Comparison of ENCODE assay signal across 35 cellular contexts in the genomic region with DNA sequence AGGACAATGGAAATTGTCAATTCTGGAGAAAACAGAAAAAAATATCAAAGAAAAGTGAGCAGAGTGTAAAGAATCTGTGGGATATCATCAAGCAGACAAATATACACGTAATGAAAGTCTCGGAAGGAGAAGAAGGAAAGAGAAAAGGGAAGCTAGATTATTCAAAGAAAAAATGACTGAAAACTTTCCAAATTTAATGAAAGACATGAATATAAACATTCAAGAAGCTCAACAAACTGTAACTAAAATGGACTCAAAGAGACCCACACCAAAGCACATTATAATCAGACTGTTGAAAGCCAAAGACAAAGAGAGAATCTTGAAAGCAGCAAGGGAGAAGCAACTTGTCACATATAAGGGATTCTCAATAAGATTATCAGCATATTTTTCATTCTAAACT. TPM values are rescaled to one million over a fixed set of nuclear protein-coding genes. Genes with fewer than 3 reads are reported as not detected.
DNase-seq lines count a peak whose midpoint lies in the region; FAIRE-seq and TF ChIP-seq lines count a peak whose summit lies in the region.
"Had no signal": no experiment of that assay in that cellular context is flagged by ENCODE, and none has a peak within 500 bp of the region (broad histone marks: within the 10 kb centered on the region; RNA-seq: fewer than 3 reads in every experiment).

No MANE protein-coding gene starts in this region.

- no peaks in the 10 kb centered on the region for H3K4me1 Mint-ChIP-seq in Calu3 (ENCODE audit: low read depth, unreplicated experiment)
- H3K4me1 Mint-ChIP-seq: CD14-positive monocyte; CD4-positive, alpha-beta memory T cell; CD4-positive, CD25-positive, alpha-beta regulatory T cell; CD8-positive, alpha-beta memory T cell had no signal

- H3K4me1 ChIP-seq in HEK293 (ENCODE audit: control insufficient read depth, insufficient read depth, low read length) = no peaks in the 10 kb centered on the region
- peaks cover 99% of the 10 kb centered on the region for H3K4me1 ChIP-seq in OCI-LY3 (ENCODE audit: low read length)
- H3K4me1 ChIP-seq in ascending aorta = no peaks in the 10 kb centered on the region
- H3K4me1 ChIP-seq: A549, BE2C, BLaER1, Caco-2 had no signal

- H3K9me3 Mint-ChIP-seq in Calu3 (ENCODE audit: low read depth, unreplicated experiment) = no peaks in the 10 kb centered on the region

- H4K20me1 ChIP-seq in OCI-LY3 (ENCODE audit: insufficient read depth, low read length) = peaks cover 71% of the 10 kb centered on the region
- H4K20me1 ChIP-seq: BLaER1; BLaER1 treated with 17β-estradiol and CSF1 and Interleukin-3, amounts not matched to agents 10 nM and 100 nM had no signal

- peak overlapping the region; percentile 84 for H3K4me2 ChIP-seq in OCI-LY3 (ENCODE audit: low read length)
- H3K4me2 ChIP-seq: A549; BLaER1; BLaER1 treated with 17β-estradiol and CSF1 and Interleukin-3, amounts not matched to agents 10 nM and 100 nM had no signal

- no peak overlapping the region for H2AFZ ChIP-seq in OCI-LY3 (ENCODE audit: low read depth, low read length)

- H3K27me3 ChIP-seq in OCI-LY3 (ENCODE audit: low read depth, low read length) (no peaks in the 10 kb centered on the region), ascending aorta (no peaks in the 10 kb centered on the region)
- H3K27me3 ChIP-seq: BE2C; BLaER1; BLaER1 treated with 17β-estradiol and CSF1 and Interleukin-3, amounts not matched to agents 10 nM and 100 nM had no signal

- TF ChIP-seq CTCF in HEK293 (tag by site-specific recombination; IDR thresholded peaks at IDR 0.05) (no peak), OCI-LY3 (IDR thresholded peaks at IDR 0.05; ENCODE audit: low read depth, low read length) (no peak), Calu3 (IDR thresholded peaks at IDR 0.05; ENCODE audit: unreplicated experiment) (no peak), ascending aorta (IDR thresholded peaks at IDR 0.05) (no peak)

- H3K79me2 ChIP-seq in OCI-LY3 (ENCODE audit: low read length) = peaks cover 100% of the 10 kb centered on the region

- FAIRE-seq in GM18507 (lab: Jason Lieb, UNC) = peak; percentile 53
- FAIRE-seq: A204.1, A549, D721Med had no signal

- CTCF ChIA-PET in HEK293 (lab: Yijun Ruan, JAX) (interaction anchor here (0.6 kb wide), 2 partner anchors 908 to 934 kb away, joined by 4 to 5 read pairs; no protein-coding TSS in a partner anchor), Calu3 (lab: Charles Lee) (interaction anchor here (0.7 kb wide), 1 partner anchor 1651 kb away, joined by 3 read pairs; no protein-coding TSS in a partner anchor)

- no peak for DNase-seq in GM18507 (ENCODE audit: extremely low spot score, insufficient read length, low read depth)
- no peak for DNase-seq in Calu3
- DNase-seq in NCI-H2227 treated with DMSO at 0.1 percent for 48 hours (lab: John Stamatoyannopoulos, UW) = no peak
- DNase-seq in ascending aorta (ENCODE audit: low spot score in 2 of 2) = no peak
- DNase-seq: 8988T; ACHN; AML-193; BE2C; C1 segment of cervical spinal cord; Caco-2; CD4-positive, alpha-beta memory T cell; CD4-positive, alpha-beta T cell; CD4-positive, CD25-positive, alpha-beta regulatory T cell; CD8-positive, alpha-beta memory T cell; CD8-positive, alpha-beta T cell; COR-L47; DMS 273 treated with DMSO at 0.1 percent for 48 hours; DMS153; DMS53; DMS79; DMS79 treated with DMSO at 0.1 percent for 48 hours; DND-41; EL had no signal

- H3K4me3 ChIP-seq in HEK293 (ENCODE audit: low read depth, low read length) (no peak overlapping the region), OCI-LY3 (ENCODE audit: low read length) (peak overlapping the region; percentile 67), ascending aorta (no peak overlapping the region)
- H3K4me3 ChIP-seq: A549; BLaER1; BLaER1 treated with 17β-estradiol and CSF1 and Interleukin-3, amounts not matched to agents 10 nM and 100 nM had no signal

- H3K9ac ChIP-seq in OCI-LY3 (ENCODE audit: low read length) = peak overlapping the region; percentile 43; the same call in 1 of the 2 replicates
- H3K9ac ChIP-seq: BLaER1; BLaER1 treated with 17β-estradiol and CSF1 and Interleukin-3, amounts not matched to agents 10 nM and 100 nM had no signal

- H3K9me3 ChIP-seq in HEK293 (ENCODE audit: control insufficient read depth, insufficient read depth, low read depth, low read length) (no peaks in the 10 kb centered on the region), OCI-LY3 (ENCODE audit: insufficient read depth, low read length) (no peaks in the 10 kb centered on the region), ascending aorta (peaks cover 0 to 14% of the 10 kb centered on the region in 2 donors)
- H3K9me3 ChIP-seq: A549, BE2C had no signal

- H3K27ac Mint-ChIP-seq in Calu3 (ENCODE audit: unreplicated experiment) = no peak overlapping the region
- H3K27ac Mint-ChIP-seq: B cell; CD14-positive monocyte; CD4-positive, alpha-beta memory T cell; CD4-positive, alpha-beta T cell; CD4-positive, CD25-positive, alpha-beta regulatory T cell; CD8-positive, alpha-beta memory T cell; CD8-positive, alpha-beta T cell had no signal

- no peaks in the 10 kb centered on the region for H3K36me3 Mint-ChIP-seq in Calu3 (ENCODE audit: insufficient read depth, unreplicated experiment)
- H3K36me3 Mint-ChIP-seq: CD14-positive monocyte; CD4-positive, alpha-beta memory T cell; CD4-positive, CD25-positive, alpha-beta regulatory T cell; CD8-positive, alpha-beta memory T cell; CD8-positive, alpha-beta T cell had no signal

- no peaks in the 10 kb centered on the region for H3K36me3 ChIP-seq in HEK293 (ENCODE audit: control insufficient read depth in 2 of 2, insufficient read depth in 1 of 2, low read length in 2 of 2)
- H3K36me3 ChIP-seq in OCI-LY3 (replicated peaks; ENCODE audit: low read depth, low read length) = peaks cover 80% of the 10 kb centered on the region
- no peaks in the 10 kb centered on the region for H3K36me3 ChIP-seq in ascending aorta
- H3K36me3 ChIP-seq: BE2C; BLaER1; BLaER1 treated with 17β-estradiol and CSF1 and Interleukin-3, amounts not matched to agents 10 nM and 100 nM had no signal

- intact Hi-C loops in Calu3 (cut with micrococcal nuclease; ENCODE audit: unreplicated experiment) (no loop called here), ascending aorta (cut with DNase I) (no loop called here)

- POLR2A ChIA-PET in HEK293 (lab: Yijun Ruan, JAX) = no interaction called here

- H3K4me3 Mint-ChIP-seq in Calu3 (ENCODE audit: low read depth, unreplicated experiment) = no peak overlapping the region
- H3K4me3 Mint-ChIP-seq: B cell; CD14-positive monocyte; CD4-positive, alpha-beta memory T cell; CD4-positive, alpha-beta T cell; CD4-positive, CD25-positive, alpha-beta regulatory T cell; CD8-positive, alpha-beta memory T cell; CD8-positive, alpha-beta T cell had no signal

- no peaks in the 10 kb centered on the region for H3K27me3 Mint-ChIP-seq in Calu3 (ENCODE audit: unreplicated experiment)
- H3K27me3 Mint-ChIP-seq: B cell; CD4-positive, alpha-beta memory T cell; CD4-positive, CD25-positive, alpha-beta regulatory T cell had no signal

- BruUV-seq in Calu3 (replicated peaks; lab: Mats Ljungman, UMichigan) = no TSS peak

- no peak overlapping the region for H3K27ac ChIP-seq in HEK293 (ENCODE audit: extremely low read depth, low read depth, low read length)
- peak overlapping the region; percentile 89 for H3K27ac ChIP-seq in OCI-LY3 (ENCODE audit: low read length)
- no peak overlapping the region for H3K27ac ChIP-seq in ascending aorta
- H3K27ac ChIP-seq: 22Rv1; A549; BLaER1; BLaER1 treated with 17β-estradiol and CSF1 and Interleukin-3, amounts not matched to agents 10 nM and 100 nM; C4-2B had no signal

TF ChIP-seq in HEK293, 187 proteins besides CTCF, POLR2A, EP300 and RAD21:
- TF ChIP-seq, protein P1, sequence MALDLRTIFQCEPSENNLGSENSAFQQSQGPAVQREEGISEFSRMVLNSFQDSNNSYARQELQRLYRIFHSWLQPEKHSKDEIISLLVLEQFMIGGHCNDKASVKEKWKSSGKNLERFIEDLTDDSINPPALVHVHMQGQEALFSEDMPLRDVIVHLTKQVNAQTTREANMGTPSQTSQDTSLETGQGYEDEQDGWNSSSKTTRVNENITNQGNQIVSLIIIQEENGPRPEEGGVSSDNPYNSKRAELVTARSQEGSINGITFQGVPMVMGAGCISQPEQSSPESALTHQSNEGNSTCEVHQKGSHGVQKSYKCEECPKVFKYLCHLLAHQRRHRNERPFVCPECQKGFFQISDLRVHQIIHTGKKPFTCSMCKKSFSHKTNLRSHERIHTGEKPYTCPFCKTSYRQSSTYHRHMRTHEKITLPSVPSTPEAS (tag by site-specific recombination; IDR thresholded peaks at IDR 0.05) = no peak
- TF ChIP-seq ZNF791 (tag by site-specific recombination; IDR thresholded peaks at IDR 0.05) (0 out of 2 replicates have a peak, but pooled peaks have one; percentile 34), ZNF558 (tag by site-specific recombination; IDR thresholded peaks at IDR 0.05) (peak; percentile 93)
TF ChIP-seq in HEK293: peak in this region for 2.

RNA-seq across cellular contexts. Expression of a gene that starts 28.3 kb away (rescaled TPM):
- total RNA-seq in Calu3 (2022) (4.4 and 6.5 TPM in 2 replicates), ascending aorta (116 TPM)
- total RNA-seq: A172; CD4-positive, alpha-beta memory T cell; CD8-positive, alpha-beta memory T cell; CD8-positive, alpha-beta T cell had no signal

Comparison
In these comparisons a context has a peak if more than half of its experiments do, and no peak if none do; other contexts are left out.
1. RNA of a gene that starts 28.3 kb away (total RNA-seq): 116 TPM in ascending aorta (single experiment); 4.4 to 6.5 TPM in Calu3; every median in the first group is over 10 times any median in the second.